In the genomic region with DNA sequence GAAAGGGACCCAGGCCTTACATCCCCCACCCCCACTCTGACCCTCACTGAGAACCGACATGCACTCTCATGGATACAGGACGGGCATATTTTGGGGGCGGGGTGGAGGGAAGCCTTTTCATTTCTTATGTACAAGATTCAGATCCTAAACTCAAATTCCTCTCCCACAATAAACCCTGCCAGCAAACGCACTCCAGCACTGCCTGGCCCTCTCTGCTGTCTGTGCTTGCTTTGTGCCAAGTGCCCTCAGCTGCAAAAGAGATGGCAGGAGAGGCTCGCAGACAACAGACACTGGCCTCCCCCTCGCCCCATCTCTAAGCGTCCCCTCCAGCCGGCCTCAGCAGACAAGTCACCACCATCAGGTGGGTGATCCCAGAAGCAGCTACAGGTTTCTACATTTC, we compare ENCODE assay signal across 24 cellular contexts. TPM values are rescaled to one million over a fixed set of nuclear protein-coding genes. Genes with fewer than 3 reads are reported as not detected.
DNase-seq lines count a peak whose midpoint lies in the region; ATAC-seq and TF ChIP-seq lines count a peak whose summit lies in the region.
"Had no signal": no experiment of that assay in that cellular context is flagged by ENCODE, and none has a peak within 500 bp of the region (broad histone marks: within the 10 kb centered on the region; RNA-seq: fewer than 3 reads in every experiment).

No MANE protein-coding gene starts in this region.

- peaks cover under 1% of the 10 kb centered on the region for H3K4me1 ChIP-seq in osteoblast (ENCODE audit: insufficient read depth, low read length)
- H3K4me1 ChIP-seq: A549, HAP-1, Peyer's patch had no signal

- TF ChIP-seq CTCF in endothelial cell (IDR thresholded peaks at IDR 0.05; ENCODE audit: unreplicated experiment): no peak
- no peak for TF ChIP-seq CTCF in osteoblast (IDR thresholded peaks at IDR 0.05; ENCODE audit: extremely low read depth, low read depth, low read length)

- no peak overlapping the region for H3K4me3 Mint-ChIP-seq in activated naive CD4-positive, alpha-beta T cell treated with anti-CD3 and anti-CD28 coated beads, Interleukin-2, amount 10 ng/mL, durations not matched to agents 7 days and 5 days
- no peak overlapping the region for H3K4me3 Mint-ChIP-seq in endothelial cell (ENCODE audit: unreplicated experiment)
- H3K4me3 Mint-ChIP-seq: B cell, CD14-positive monocyte, GM23338 had no signal

- no peak overlapping the region for H2AFZ ChIP-seq in osteoblast (ENCODE audit: low read length)
- H2AFZ ChIP-seq: GM23338 had no signal

- CTCF ChIA-PET in activated naive CD4-positive, alpha-beta T cell treated with anti-CD3 and anti-CD28 coated beads, Interleukin-2, amount 10 ng/mL, durations not matched to agents 7 days and 5 days (lab: Charles Lee): interaction anchor here (0.8 kb wide), 1 partner anchor 34 kb away, joined by 3 read pairs; no protein-coding TSS in a partner anchor

- H3K27ac Mint-ChIP-seq in activated naive CD4-positive, alpha-beta T cell treated with anti-CD3 and anti-CD28 coated beads, Interleukin-2, amount 10 ng/mL, durations not matched to agents 7 days and 5 days: peak overlapping the region; percentile 47
- H3K27ac Mint-ChIP-seq in activated naive CD4-positive, alpha-beta T cell treated with anti-CD3 and anti-CD28 coated beads, Interleukin-2, amount 50 U/mL, for 72 hours: peak overlapping the region in 1 of 2 donors; percentile 33
- peak overlapping the region; percentile 36 for H3K27ac Mint-ChIP-seq in endothelial cell (ENCODE audit: unreplicated experiment)
- H3K27ac Mint-ChIP-seq: B cell, GM23338 had no signal

- H3K27me3 Mint-ChIP-seq in activated naive CD4-positive, alpha-beta T cell treated with anti-CD3 and anti-CD28 coated beads, Interleukin-2, amount 10 ng/mL, durations not matched to agents 7 days and 5 days: no peaks in the 10 kb centered on the region
- H3K27me3 Mint-ChIP-seq in endothelial cell (ENCODE audit: unreplicated experiment): peaks cover 2% of the 10 kb centered on the region
- H3K27me3 Mint-ChIP-seq: B cell had no signal

- no peaks in the 10 kb centered on the region for H3K9me3 Mint-ChIP-seq in activated naive CD4-positive, alpha-beta T cell treated with anti-CD3 and anti-CD28 coated beads, Interleukin-2, amount 10 ng/mL, durations not matched to agents 7 days and 5 days
- no peaks in the 10 kb centered on the region for H3K9me3 Mint-ChIP-seq in activated naive CD4-positive, alpha-beta T cell treated with anti-CD3 and anti-CD28 coated beads, Interleukin-2, amount 50 U/mL, for 72 hours
- no peaks in the 10 kb centered on the region for H3K9me3 Mint-ChIP-seq in endothelial cell (ENCODE audit: unreplicated experiment)
- H3K9me3 Mint-ChIP-seq: GM23338 had no signal

- no peak for ATAC-seq in activated naive CD4-positive, alpha-beta T cell treated with anti-CD3 and anti-CD28 coated beads, Interleukin-2, amount 50 U/mL, for 72 hours
- ATAC-seq in HG02763 (IDR thresholded peaks at IDR 0.05; ENCODE audit: unreplicated experiment) (no peak), GM21576 (IDR thresholded peaks at IDR 0.05; ENCODE audit: unreplicated experiment) (no peak)
- ATAC-seq: A549, GM23338 had no signal

- H3K9me3 ChIP-seq in osteoblast (ENCODE audit: low read depth, low read length): no peaks in the 10 kb centered on the region
- H3K9me3 ChIP-seq: A549, HAP-1, Peyer's patch, SJSA1 had no signal

- H3K79me2 ChIP-seq in osteoblast (ENCODE audit: insufficient read depth, low read length): peaks cover 47% of the 10 kb centered on the region

- H3K4me3 ChIP-seq in osteoblast (ENCODE audit: insufficient read depth, low read length): no peak overlapping the region
- H3K4me3 ChIP-seq: A549, GM23338, HAP-1, Peyer's patch, SJSA1 had no signal

- H3K4me1 Mint-ChIP-seq in activated naive CD4-positive, alpha-beta T cell treated with anti-CD3 and anti-CD28 coated beads, Interleukin-2, amount 10 ng/mL, durations not matched to agents 7 days and 5 days: no peaks in the 10 kb centered on the region
- peaks cover 25% of the 10 kb centered on the region for H3K4me1 Mint-ChIP-seq in endothelial cell (ENCODE audit: unreplicated experiment)
- H3K4me1 Mint-ChIP-seq: B cell, CD14-positive monocyte, GM23338 had no signal

- no peak overlapping the region for H3K4me2 ChIP-seq in osteoblast (ENCODE audit: insufficient read depth, low read length)
- H3K4me2 ChIP-seq: A549, GM23338, KMS-11 had no signal

- DNase-seq in activated naive CD4-positive, alpha-beta T cell treated with anti-CD3 and anti-CD28 coated beads, Interleukin-2, amount 10 ng/mL, durations not matched to agents 7 days and 5 days: no peak
- no peak for DNase-seq in activated naive CD4-positive, alpha-beta T cell treated with anti-CD3 and anti-CD28 coated beads, Interleukin-2, amount 50 U/mL, for 72 hours (ENCODE audit: low spot score in 2 of 2)
- DNase-seq in endothelial cell (ENCODE audit: low spot score) (no peak), osteoblast (ENCODE audit: insufficient read length, low spot score, missing footprints) (peak; percentile 72), LoVo (ENCODE audit: low spot score) (no peak)
- DNase-seq: IMR-90; NCI-H1105; NCI-H146; NCI-H2029 treated with DMSO at 0.1 percent for 48 hours; NCI-H2171; NCI-H345; NCI-H524; NCI-H774; NK-92 treated with Interleukin-12 subunit alpha and Interleukin-12 subunit beta, amount 100 ng/mL, for 24 hours had no signal

- H3K27me3 ChIP-seq in osteoblast (ENCODE audit: insufficient read depth, low read length): no peaks in the 10 kb centered on the region
- H3K27me3 ChIP-seq: Peyer's patch, SJSA1 had no signal

- H4K20me1 ChIP-seq in osteoblast (ENCODE audit: insufficient read depth, low read length): peaks cover 29% of the 10 kb centered on the region

- H3K36me3 Mint-ChIP-seq in activated naive CD4-positive, alpha-beta T cell treated with anti-CD3 and anti-CD28 coated beads, Interleukin-2, amount 10 ng/mL, durations not matched to agents 7 days and 5 days: peaks cover 51% of the 10 kb centered on the region
- H3K36me3 Mint-ChIP-seq in activated naive CD4-positive, alpha-beta T cell treated with anti-CD3 and anti-CD28 coated beads, Interleukin-2, amount 50 U/mL, for 72 hours: peaks cover 0 to 21% of the 10 kb centered on the region in 2 donors
- peaks cover 50% of the 10 kb centered on the region for H3K36me3 Mint-ChIP-seq in endothelial cell (ENCODE audit: low read depth, unreplicated experiment)

- H3K27ac ChIP-seq in osteoblast (ENCODE audit: low read depth, low read length): no peak overlapping the region
- H3K27ac ChIP-seq: A549, KMS-11, Peyer's patch, SJSA1 had no signal

- H3K36me3 ChIP-seq in osteoblast (ENCODE audit: insufficient read depth, low read length): peaks cover 68% of the 10 kb centered on the region

RNA-seq across cellular contexts. Expression of gene FAM168B, which starts 42.4 kb away (rescaled TPM):
- total RNA-seq in activated naive CD4-positive, alpha-beta T cell treated with anti-CD3 and anti-CD28 coated beads, Interleukin-2, amount 50 U/mL, for 72 hours: 10 to 100 TPM; 61.5 to 69.9 TPM
- 72.0 TPM for total RNA-seq in endothelial cell (ENCODE audit: unreplicated experiment)
- 100 and 117 TPM in 2 replicates for total RNA-seq in osteoblast

RNA-seq across cellular contexts. Expression of gene PLEKHB2, which starts 54.2 kb away (rescaled TPM):
- total RNA-seq in activated naive CD4-positive, alpha-beta T cell treated with anti-CD3 and anti-CD28 coated beads, Interleukin-2, amount 50 U/mL, for 72 hours: 10 to 100 TPM; 49.1 to 81.2 TPM
- 59.2 TPM for total RNA-seq in endothelial cell (ENCODE audit: unreplicated experiment)
- total RNA-seq in osteoblast: 63.9 and 79.3 TPM in 2 replicates
